9 cellular contexts compared by ENCODE assay signal in genomic region chr6:139291813-139292619, GRCh38. TPM values are rescaled to one million over a fixed set of nuclear protein-coding genes. Genes with fewer than 3 reads are reported as not detected.
DNase-seq lines count a peak whose midpoint lies in the region; ATAC-seq and TF ChIP-seq lines count a peak whose summit lies in the region.
"Had no signal": no experiment of that assay in that cellular context is flagged by ENCODE, and none has a peak within 500 bp of the region (broad histone marks: within the 10 kb centered on the region; RNA-seq: fewer than 3 reads in every experiment).

Gene TXLNB (minus strand): TSS chr6:139291998. CDS start chr6:139288899, 3,099 bp downstream.

- H3K9me3 Mint-ChIP-seq in CD14-positive monocyte = peaks cover 0 to 2% (median 0%) of the 10 kb centered on the region in 7 donors

- no peaks in the 10 kb centered on the region for H3K9me2 ChIP-seq in SU-DHL-6 (replicated peaks; ENCODE audit: insufficient read depth, low read length)
- no peaks in the 10 kb centered on the region for H3K9me2 ChIP-seq in hepatocyte (replicated peaks; ENCODE audit: insufficient read depth)

- H4K20me1 ChIP-seq in SU-DHL-6 (ENCODE audit: low read depth, low read length) (no peaks in the 10 kb centered on the region), hepatocyte (ENCODE audit: insufficient read depth, poor library complexity, severe bottlenecking) (no peaks in the 10 kb centered on the region)

- peak in 1 of 3 donors; percentile 7 for TF ChIP-seq POLR2A in spleen (IDR thresholded peaks at IDR 0.05)

- H3K27ac Mint-ChIP-seq in CD14-positive monocyte = peak within 1 kb of the TSS; percentile 96 to 98 (median 97)

- peaks cover 43% of the 10 kb centered on the region for H3F3A ChIP-seq in SU-DHL-6 (ENCODE audit: insufficient read depth)

- ATAC-seq in GM19395 (IDR thresholded peaks at IDR 0.05; ENCODE audit: unreplicated experiment) (peak; percentile 74), HG03457 (IDR thresholded peaks at IDR 0.05; ENCODE audit: unreplicated experiment) (peak; percentile 61)
- ATAC-seq: K562 had no signal

- H3K27me3 Mint-ChIP-seq in CD14-positive monocyte (ENCODE audit: low read depth in 3 of 3) = peaks cover 0 to 1% (median 0%) of the 10 kb centered on the region in 3 donors

- H3K36me3 Mint-ChIP-seq in CD14-positive monocyte = no peaks in the 10 kb centered on the region

- H2AFZ ChIP-seq in SU-DHL-6 (ENCODE audit: low read depth, low read length, severe bottlenecking) (no peak within 1 kb of the TSS), hepatocyte (no peak within 1 kb of the TSS)

- H3K4me1 ChIP-seq in adipocyte (ENCODE audit: control insufficient read depth, insufficient read depth, low read length) = peaks cover 10% of the 10 kb centered on the region
- peaks cover 3% of the 10 kb centered on the region for H3K4me1 ChIP-seq in hepatocyte (ENCODE audit: insufficient read depth)
- H3K4me1 ChIP-seq in spleen = peaks cover 19 to 78% (median 60%) of the 10 kb centered on the region in 6 donors

- H3K36me3 ChIP-seq in SU-DHL-6 (ENCODE audit: low read length) (peaks cover 15% of the 10 kb centered on the region), adipocyte (ENCODE audit: control insufficient read depth, insufficient read depth, low read length, severe bottlenecking) (no peaks in the 10 kb centered on the region), hepatocyte (replicated peaks; ENCODE audit: insufficient read depth, low read depth) (no peaks in the 10 kb centered on the region), spleen (peaks cover 0 to 12% (median 0%) of the 10 kb centered on the region in 6 donors)

- peak; percentile 83 for DNase-seq in CD14-positive monocyte (ENCODE audit: low spot score)
- DNase-seq in adipocyte (ENCODE audit: low read depth) = peak; percentile 39
- DNase-seq in hepatocyte (ENCODE audit: low spot score) = peak; percentile 60
- peak; percentile 94 for DNase-seq in spleen
- DNase-seq in cortex of kidney (lab: John Stamatoyannopoulos, UW) = no peak

- H3K4me3 ChIP-seq in SU-DHL-6 (ENCODE audit: insufficient read depth, low read length, poor library complexity, severe bottlenecking) (peak within 1 kb of the TSS; percentile 32), adipocyte (ENCODE audit: low read length) (peak within 1 kb of the TSS; percentile 28), hepatocyte (no peak within 1 kb of the TSS), spleen (peak within 1 kb of the TSS in 3 of 8 donors; percentile 7 to 48 (median 16))
- H3K4me3 ChIP-seq: K562 had no signal

- H3K27me3 ChIP-seq in SU-DHL-6 (ENCODE audit: low read length) = no peaks in the 10 kb centered on the region
- H3K27me3 ChIP-seq in adipocyte (replicated peaks; ENCODE audit: control insufficient read depth, insufficient read depth, low read length) = no peaks in the 10 kb centered on the region
- no peaks in the 10 kb centered on the region for H3K27me3 ChIP-seq in hepatocyte
- H3K27me3 ChIP-seq in spleen (replicated peaks in 1 of 7) = no peaks in the 10 kb centered on the region

- peaks cover 48% of the 10 kb centered on the region for H3K4me1 Mint-ChIP-seq in CD14-positive monocyte

- H3K9ac ChIP-seq in SU-DHL-6 (ENCODE audit: low read length) (peak within 1 kb of the TSS; percentile 51), adipocyte (ENCODE audit: low read length) (no peak within 1 kb of the TSS)

- H3K27ac ChIP-seq in SU-DHL-6 (ENCODE audit: low read depth, low read length) (peak within 1 kb of the TSS; percentile 96), hepatocyte (peak within 1 kb of the TSS; percentile 26), spleen (peak within 1 kb of the TSS; percentile 65 to 93 (median 89))

- TF ChIP-seq CTCF in CD14-positive monocyte (IDR thresholded peaks at IDR 0.05) = no peak
- TF ChIP-seq CTCF in SU-DHL-6 (IDR thresholded peaks at IDR 0.05; ENCODE audit: insufficient read depth, low read length, poor library complexity, severe bottlenecking) = no peak
- TF ChIP-seq CTCF in hepatocyte (IDR thresholded peaks at IDR 0.05; ENCODE audit: poor library complexity) = no peak
- peak in 4 of 11 experiments; percentile 15 to 38 (median 18) for TF ChIP-seq CTCF in spleen (IDR thresholded peaks at IDR 0.05 in 8 of 11, conservative IDR thresholded peaks at IDR 0.05 in 3 of 11)

- intact Hi-C loops in CD14-positive monocyte (cut with micrococcal nuclease) = loop anchor here (5.0 to 10.0 kb wide), 2 partner anchors 45 to 73 kb away; no protein-coding TSS in a partner anchor
- intact Hi-C loops in spleen (cut with DNase I; ENCODE audit: low total_unique reads) = no loop called here

- H3K4me3 Mint-ChIP-seq in CD14-positive monocyte = peak within 1 kb of the TSS; percentile 68 to 84

- H3K9me3 ChIP-seq in SU-DHL-6 (ENCODE audit: insufficient read depth, low read length) (no peaks in the 10 kb centered on the region), adipocyte (ENCODE audit: control insufficient read depth, low read length) (no peaks in the 10 kb centered on the region), hepatocyte (ENCODE audit: low read depth) (no peaks in the 10 kb centered on the region), spleen (no peaks in the 10 kb centered on the region)

- peaks cover 64% of the 10 kb centered on the region for H3K79me2 ChIP-seq in SU-DHL-6 (ENCODE audit: insufficient read depth, low read length)
- H3K79me2 ChIP-seq in hepatocyte = no peaks in the 10 kb centered on the region

- H3K4me2 ChIP-seq in SU-DHL-6 (ENCODE audit: low read depth, low read length, poor library complexity, severe bottlenecking) (peak within 1 kb of the TSS; percentile 98), hepatocyte (peak within 1 kb of the TSS; percentile 19)

- 68% methylated on average over 13 of the region's 13 CpGs for WGBS in hepatocyte (ENCODE audit: low lambda C conversion rate, missing lambda C conversion rate)
- WGBS in spleen, 5 donors = 10 to 20% (median 13%) methylated on average over 13 of the region's 13 CpGs

RNA-seq across cellular contexts. Expression of gene TXLNB, which starts in this region (rescaled TPM):
- polyA plus RNA-seq in CD14-positive monocyte (under 1 TPM; 0.04 to 0.14 TPM), hepatocyte (0.37 and 0.43 TPM in 2 replicates), spleen (1 to 10 TPM; 1.2 to 2.2 (median 1.3) TPM)
- total RNA-seq in hepatocyte (0.50 and 0.56 TPM in 2 replicates), spleen (1 to 10 TPM; 2.4 to 6.6 (median 3.6) TPM)
- total RNA-seq: K562 had no signal
- polyA plus RNA-seq: K562 had no signal

Comparison
In these comparisons a context has a peak if more than half of its experiments do, and no peak if none do; other contexts are left out.
1. Peak in DNase-seq in CD14-positive monocyte; RNA of the gene not detected or under 1 TPM.
2. Peak in DNase-seq, H3K27ac ChIP-seq and H3K4me2 ChIP-seq in hepatocyte; RNA of the gene not detected or under 1 TPM.
3. H3K27ac ChIP-seq: peak in every context shown above with its lines; median percentile 96 in SU-DHL-6; 89 in spleen; 26 in hepatocyte.